ENCODE assay signal across 2 cellular contexts in the genomic region with DNA sequence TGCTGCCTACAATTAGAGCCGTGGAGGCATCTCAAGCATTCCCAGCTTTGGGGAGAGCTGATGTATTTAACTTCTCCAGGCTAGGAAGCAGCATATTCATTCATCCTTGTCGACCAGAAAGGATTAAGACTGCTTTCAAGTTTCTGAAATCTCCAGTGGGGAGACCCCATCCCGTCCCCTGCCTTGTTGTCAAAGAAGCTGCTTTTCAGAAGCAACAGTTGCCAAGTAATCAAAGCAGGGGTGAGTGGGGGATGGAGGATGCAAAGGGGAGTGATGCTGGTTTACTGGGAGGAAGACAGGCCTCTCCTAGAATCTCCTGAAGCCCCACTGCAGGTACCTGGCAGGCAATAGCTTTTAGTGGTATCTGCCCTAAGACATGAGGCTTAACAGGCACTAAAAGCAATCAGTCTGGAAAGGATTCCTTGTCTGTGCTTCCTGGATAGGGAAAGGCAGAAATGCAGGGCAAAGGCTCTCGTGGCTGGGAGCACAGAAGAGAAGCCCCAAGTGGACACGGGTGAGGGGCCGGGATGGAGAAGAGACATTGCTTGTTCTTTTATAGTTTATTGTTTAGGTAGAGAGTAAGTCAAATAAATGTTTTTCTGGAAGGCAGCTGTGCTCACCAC.
TF ChIP-seq lines count a peak whose summit lies in the region.

No MANE protein-coding gene starts in this region.

TF ChIP-seq in GM23338, 12 proteins besides CTCF, POLR2A, EP300 and RAD21 (continues in another document):
- TF ChIP-seq, protein P1, sequence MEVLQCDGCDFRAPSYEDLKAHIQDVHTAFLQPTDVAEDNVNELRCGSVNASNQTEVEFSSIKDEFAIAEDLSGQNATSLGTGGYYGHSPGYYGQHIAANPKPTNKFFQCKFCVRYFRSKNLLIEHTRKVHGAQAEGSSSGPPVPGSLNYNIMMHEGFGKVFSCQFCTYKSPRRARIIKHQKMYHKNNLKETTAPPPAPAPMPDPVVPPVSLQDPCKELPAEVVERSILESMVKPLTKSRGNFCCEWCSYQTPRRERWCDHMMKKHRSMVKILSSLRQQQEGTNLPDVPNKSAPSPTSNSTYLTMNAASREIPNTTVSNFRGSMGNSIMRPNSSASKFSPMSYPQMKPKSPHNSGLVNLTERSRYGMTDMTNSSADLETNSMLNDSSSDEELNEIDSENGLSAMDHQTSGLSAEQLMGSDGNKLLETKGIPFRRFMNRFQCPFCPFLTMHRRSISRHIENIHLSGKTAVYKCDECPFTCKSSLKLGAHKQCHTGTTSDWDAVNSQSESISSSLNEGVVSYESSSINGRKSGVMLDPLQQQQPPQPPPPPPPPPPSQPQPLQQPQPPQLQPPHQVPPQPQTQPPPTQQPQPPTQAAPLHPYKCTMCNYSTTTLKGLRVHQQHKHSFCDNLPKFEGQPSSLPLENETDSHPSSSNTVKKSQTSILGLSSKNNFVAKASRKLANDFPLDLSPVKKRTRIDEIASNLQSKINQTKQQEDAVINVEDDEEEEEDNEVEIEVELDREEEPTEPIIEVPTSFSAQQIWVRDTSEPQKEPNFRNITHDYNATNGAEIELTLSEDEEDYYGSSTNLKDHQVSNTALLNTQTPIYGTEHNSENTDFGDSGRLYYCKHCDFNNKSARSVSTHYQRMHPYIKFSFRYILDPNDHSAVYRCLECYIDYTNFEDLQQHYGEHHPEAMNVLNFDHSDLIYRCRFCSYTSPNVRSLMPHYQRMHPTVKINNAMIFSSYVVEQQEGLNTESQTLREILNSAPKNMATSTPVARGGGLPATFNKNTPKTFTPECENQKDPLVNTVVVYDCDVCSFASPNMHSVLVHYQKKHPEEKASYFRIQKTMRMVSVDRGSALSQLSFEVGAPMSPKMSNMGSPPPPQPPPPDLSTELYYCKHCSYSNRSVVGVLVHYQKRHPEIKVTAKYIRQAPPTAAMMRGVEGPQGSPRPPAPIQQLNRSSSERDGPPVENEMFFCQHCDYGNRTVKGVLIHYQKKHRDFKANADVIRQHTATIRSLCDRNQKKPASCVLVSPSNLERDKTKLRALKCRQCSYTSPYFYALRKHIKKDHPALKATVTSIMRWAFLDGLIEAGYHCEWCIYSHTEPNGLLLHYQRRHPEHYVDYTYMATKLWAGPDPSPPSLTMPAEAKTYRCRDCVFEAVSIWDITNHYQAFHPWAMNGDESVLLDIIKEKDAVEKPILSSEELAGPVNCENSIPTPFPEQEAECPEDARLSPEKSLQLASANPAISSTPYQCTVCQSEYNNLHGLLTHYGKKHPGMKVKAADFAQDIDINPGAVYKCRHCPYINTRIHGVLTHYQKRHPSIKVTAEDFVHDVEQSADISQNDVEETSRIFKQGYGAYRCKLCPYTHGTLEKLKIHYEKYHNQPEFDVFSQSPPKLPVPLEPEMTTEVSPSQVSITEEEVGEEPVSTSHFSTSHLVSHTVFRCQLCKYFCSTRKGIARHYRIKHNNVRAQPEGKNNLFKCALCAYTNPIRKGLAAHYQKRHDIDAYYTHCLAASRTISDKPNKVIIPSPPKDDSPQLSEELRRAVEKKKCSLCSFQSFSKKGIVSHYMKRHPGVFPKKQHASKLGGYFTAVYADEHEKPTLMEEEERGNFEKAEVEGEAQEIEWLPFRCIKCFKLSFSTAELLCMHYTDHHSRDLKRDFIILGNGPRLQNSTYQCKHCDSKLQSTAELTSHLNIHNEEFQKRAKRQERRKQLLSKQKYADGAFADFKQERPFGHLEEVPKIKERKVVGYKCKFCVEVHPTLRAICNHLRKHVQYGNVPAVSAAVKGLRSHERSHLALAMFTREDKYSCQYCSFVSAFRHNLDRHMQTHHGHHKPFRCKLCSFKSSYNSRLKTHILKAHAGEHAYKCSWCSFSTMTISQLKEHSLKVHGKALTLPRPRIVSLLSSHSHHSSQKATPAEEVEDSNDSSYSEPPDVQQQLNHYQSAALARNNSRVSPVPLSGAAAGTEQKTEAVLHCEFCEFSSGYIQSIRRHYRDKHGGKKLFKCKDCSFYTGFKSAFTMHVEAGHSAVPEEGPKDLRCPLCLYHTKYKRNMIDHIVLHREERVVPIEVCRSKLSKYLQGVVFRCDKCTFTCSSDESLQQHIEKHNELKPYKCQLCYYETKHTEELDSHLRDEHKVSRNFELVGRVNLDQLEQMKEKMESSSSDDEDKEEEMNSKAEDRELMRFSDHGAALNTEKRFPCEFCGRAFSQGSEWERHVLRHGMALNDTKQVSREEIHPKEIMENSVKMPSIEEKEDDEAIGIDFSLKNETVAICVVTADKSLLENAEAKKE (CRISPR knock-in tag; IDR thresholded peaks at IDR 0.05) = no peak
- TF ChIP-seq NANOG (IDR thresholded peaks at IDR 0.05; ENCODE audit: borderline replicate concordance) = no peak
- TF ChIP-seq, protein P2, sequence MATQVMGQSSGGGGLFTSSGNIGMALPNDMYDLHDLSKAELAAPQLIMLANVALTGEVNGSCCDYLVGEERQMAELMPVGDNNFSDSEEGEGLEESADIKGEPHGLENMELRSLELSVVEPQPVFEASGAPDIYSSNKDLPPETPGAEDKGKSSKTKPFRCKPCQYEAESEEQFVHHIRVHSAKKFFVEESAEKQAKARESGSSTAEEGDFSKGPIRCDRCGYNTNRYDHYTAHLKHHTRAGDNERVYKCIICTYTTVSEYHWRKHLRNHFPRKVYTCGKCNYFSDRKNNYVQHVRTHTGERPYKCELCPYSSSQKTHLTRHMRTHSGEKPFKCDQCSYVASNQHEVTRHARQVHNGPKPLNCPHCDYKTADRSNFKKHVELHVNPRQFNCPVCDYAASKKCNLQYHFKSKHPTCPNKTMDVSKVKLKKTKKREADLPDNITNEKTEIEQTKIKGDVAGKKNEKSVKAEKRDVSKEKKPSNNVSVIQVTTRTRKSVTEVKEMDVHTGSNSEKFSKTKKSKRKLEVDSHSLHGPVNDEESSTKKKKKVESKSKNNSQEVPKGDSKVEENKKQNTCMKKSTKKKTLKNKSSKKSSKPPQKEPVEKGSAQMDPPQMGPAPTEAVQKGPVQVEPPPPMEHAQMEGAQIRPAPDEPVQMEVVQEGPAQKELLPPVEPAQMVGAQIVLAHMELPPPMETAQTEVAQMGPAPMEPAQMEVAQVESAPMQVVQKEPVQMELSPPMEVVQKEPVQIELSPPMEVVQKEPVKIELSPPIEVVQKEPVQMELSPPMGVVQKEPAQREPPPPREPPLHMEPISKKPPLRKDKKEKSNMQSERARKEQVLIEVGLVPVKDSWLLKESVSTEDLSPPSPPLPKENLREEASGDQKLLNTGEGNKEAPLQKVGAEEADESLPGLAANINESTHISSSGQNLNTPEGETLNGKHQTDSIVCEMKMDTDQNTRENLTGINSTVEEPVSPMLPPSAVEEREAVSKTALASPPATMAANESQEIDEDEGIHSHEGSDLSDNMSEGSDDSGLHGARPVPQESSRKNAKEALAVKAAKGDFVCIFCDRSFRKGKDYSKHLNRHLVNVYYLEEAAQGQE (IDR thresholded peaks at IDR 0.05; ENCODE audit: unreplicated experiment) = no peak
- no peak for TF ChIP-seq STAT1 (IDR thresholded peaks at IDR 0.05; ENCODE audit: unreplicated experiment)
- TF ChIP-seq, protein P3, sequence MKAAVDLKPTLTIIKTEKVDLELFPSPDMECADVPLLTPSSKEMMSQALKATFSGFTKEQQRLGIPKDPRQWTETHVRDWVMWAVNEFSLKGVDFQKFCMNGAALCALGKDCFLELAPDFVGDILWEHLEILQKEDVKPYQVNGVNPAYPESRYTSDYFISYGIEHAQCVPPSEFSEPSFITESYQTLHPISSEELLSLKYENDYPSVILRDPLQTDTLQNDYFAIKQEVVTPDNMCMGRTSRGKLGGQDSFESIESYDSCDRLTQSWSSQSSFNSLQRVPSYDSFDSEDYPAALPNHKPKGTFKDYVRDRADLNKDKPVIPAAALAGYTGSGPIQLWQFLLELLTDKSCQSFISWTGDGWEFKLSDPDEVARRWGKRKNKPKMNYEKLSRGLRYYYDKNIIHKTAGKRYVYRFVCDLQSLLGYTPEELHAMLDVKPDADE (IDR thresholded peaks at IDR 0.05) = no peak
- no peak for TF ChIP-seq CREB1 (CRISPR knock-in tag; IDR thresholded peaks at IDR 0.05; ENCODE audit: low read depth)
- no peak for TF ChIP-seq ZNF114 (CRISPR knock-in tag; IDR thresholded peaks at IDR 0.05)
- no peak for TF ChIP-seq EZH2phosphoT487 (IDR thresholded peaks at IDR 0.05; ENCODE audit: unreplicated experiment)
- TF ChIP-seq EZH2 (IDR thresholded peaks at IDR 0.05; ENCODE audit: low read depth, unreplicated experiment) = no peak

TF ChIP-seq in WTC11, 78 proteins besides CTCF, POLR2A, EP300 and RAD21 (continues in another document):
- TF ChIP-seq, protein P4, sequence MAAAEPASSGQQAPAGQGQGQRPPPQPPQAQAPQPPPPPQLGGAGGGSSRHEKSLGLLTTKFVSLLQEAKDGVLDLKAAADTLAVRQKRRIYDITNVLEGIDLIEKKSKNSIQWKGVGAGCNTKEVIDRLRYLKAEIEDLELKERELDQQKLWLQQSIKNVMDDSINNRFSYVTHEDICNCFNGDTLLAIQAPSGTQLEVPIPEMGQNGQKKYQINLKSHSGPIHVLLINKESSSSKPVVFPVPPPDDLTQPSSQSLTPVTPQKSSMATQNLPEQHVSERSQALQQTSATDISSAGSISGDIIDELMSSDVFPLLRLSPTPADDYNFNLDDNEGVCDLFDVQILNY (CRISPR knock-in tag; IDR thresholded peaks at IDR 0.05) = no peak
- TF ChIP-seq SMAD3 (CRISPR knock-in tag; IDR thresholded peaks at IDR 0.05; ENCODE audit: borderline replicate concordance) = no peak
- TF ChIP-seq ZNF416 (CRISPR knock-in tag; IDR thresholded peaks at IDR 0.05) = no peak
- TF ChIP-seq, protein P5, sequence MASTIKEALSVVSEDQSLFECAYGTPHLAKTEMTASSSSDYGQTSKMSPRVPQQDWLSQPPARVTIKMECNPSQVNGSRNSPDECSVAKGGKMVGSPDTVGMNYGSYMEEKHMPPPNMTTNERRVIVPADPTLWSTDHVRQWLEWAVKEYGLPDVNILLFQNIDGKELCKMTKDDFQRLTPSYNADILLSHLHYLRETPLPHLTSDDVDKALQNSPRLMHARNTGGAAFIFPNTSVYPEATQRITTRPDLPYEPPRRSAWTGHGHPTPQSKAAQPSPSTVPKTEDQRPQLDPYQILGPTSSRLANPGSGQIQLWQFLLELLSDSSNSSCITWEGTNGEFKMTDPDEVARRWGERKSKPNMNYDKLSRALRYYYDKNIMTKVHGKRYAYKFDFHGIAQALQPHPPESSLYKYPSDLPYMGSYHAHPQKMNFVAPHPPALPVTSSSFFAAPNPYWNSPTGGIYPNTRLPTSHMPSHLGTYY (CRISPR knock-in tag; IDR thresholded peaks at IDR 0.05) = no peak
- TF ChIP-seq, protein P6, sequence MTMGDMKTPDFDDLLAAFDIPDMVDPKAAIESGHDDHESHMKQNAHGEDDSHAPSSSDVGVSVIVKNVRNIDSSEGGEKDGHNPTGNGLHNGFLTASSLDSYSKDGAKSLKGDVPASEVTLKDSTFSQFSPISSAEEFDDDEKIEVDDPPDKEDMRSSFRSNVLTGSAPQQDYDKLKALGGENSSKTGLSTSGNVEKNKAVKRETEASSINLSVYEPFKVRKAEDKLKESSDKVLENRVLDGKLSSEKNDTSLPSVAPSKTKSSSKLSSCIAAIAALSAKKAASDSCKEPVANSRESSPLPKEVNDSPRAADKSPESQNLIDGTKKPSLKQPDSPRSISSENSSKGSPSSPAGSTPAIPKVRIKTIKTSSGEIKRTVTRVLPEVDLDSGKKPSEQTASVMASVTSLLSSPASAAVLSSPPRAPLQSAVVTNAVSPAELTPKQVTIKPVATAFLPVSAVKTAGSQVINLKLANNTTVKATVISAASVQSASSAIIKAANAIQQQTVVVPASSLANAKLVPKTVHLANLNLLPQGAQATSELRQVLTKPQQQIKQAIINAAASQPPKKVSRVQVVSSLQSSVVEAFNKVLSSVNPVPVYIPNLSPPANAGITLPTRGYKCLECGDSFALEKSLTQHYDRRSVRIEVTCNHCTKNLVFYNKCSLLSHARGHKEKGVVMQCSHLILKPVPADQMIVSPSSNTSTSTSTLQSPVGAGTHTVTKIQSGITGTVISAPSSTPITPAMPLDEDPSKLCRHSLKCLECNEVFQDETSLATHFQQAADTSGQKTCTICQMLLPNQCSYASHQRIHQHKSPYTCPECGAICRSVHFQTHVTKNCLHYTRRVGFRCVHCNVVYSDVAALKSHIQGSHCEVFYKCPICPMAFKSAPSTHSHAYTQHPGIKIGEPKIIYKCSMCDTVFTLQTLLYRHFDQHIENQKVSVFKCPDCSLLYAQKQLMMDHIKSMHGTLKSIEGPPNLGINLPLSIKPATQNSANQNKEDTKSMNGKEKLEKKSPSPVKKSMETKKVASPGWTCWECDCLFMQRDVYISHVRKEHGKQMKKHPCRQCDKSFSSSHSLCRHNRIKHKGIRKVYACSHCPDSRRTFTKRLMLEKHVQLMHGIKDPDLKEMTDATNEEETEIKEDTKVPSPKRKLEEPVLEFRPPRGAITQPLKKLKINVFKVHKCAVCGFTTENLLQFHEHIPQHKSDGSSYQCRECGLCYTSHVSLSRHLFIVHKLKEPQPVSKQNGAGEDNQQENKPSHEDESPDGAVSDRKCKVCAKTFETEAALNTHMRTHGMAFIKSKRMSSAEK (CRISPR knock-in tag; IDR thresholded peaks at IDR 0.05; ENCODE audit: borderline replicate concordance) = no peak
- TF ChIP-seq, protein P7, sequence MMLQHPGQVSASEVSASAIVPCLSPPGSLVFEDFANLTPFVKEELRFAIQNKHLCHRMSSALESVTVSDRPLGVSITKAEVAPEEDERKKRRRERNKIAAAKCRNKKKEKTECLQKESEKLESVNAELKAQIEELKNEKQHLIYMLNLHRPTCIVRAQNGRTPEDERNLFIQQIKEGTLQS (CRISPR knock-in tag; conservative IDR thresholded peaks at IDR 0.05) = no peak
- no peak for TF ChIP-seq CBFB (CRISPR knock-in tag; IDR thresholded peaks at IDR 0.05; ENCODE audit: low read depth)
- TF ChIP-seq, protein P8, sequence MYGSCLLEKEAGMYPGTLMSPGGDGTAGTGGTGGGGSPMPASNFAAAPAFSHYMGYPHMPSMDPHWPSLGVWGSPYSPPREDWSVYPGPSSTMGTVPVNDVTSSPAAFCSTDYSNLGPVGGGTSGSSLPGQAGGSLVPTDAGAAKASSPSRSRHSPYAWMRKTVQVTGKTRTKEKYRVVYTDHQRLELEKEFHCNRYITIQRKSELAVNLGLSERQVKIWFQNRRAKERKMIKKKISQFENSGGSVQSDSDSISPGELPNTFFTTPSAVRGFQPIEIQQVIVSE (CRISPR knock-in tag; IDR thresholded peaks at IDR 0.05; ENCODE audit: borderline replicate concordance) = no peak
- no peak for TF ChIP-seq ZNF671 (CRISPR knock-in tag; IDR thresholded peaks at IDR 0.05)
- TF ChIP-seq, protein P9, sequence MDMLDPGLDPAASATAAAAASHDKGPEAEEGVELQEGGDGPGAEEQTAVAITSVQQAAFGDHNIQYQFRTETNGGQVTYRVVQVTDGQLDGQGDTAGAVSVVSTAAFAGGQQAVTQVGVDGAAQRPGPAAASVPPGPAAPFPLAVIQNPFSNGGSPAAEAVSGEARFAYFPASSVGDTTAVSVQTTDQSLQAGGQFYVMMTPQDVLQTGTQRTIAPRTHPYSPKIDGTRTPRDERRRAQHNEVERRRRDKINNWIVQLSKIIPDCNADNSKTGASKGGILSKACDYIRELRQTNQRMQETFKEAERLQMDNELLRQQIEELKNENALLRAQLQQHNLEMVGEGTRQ (CRISPR knock-in tag; IDR thresholded peaks at IDR 0.05) = no peak
- no peak for TF ChIP-seq NFE2L1 (CRISPR knock-in tag; IDR thresholded peaks at IDR 0.05)
- no peak for TF ChIP-seq ZNF263 (CRISPR knock-in tag; IDR thresholded peaks at IDR 0.05; ENCODE audit: low read depth)
- TF ChIP-seq, protein P10, sequence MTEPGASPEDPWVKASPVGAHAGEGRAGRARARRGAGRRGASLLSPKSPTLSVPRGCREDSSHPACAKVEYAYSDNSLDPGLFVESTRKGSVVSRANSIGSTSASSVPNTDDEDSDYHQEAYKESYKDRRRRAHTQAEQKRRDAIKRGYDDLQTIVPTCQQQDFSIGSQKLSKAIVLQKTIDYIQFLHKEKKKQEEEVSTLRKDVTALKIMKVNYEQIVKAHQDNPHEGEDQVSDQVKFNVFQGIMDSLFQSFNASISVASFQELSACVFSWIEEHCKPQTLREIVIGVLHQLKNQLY (CRISPR knock-in tag; IDR thresholded peaks at IDR 0.05) = no peak
- no peak for TF ChIP-seq NR2C2 (CRISPR knock-in tag; IDR thresholded peaks at IDR 0.05)
- no peak for TF ChIP-seq SMAD4 (CRISPR knock-in tag; IDR thresholded peaks at IDR 0.05)
- TF ChIP-seq, protein P11, sequence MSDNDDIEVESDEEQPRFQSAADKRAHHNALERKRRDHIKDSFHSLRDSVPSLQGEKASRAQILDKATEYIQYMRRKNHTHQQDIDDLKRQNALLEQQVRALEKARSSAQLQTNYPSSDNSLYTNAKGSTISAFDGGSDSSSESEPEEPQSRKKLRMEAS (CRISPR knock-in tag; IDR thresholded peaks at IDR 0.05) = no peak
